In genomic region chr4:40307627-40308497, GRCh38 we compare ENCODE assay signal across 7 cellular contexts. TPM values are rescaled to one million over a fixed set of nuclear protein-coding genes. Genes with fewer than 3 reads are reported as not detected.
DNase-seq lines count a peak whose midpoint lies in the region; ATAC-seq and TF ChIP-seq lines count a peak whose summit lies in the region.

No MANE protein-coding gene starts in this region.

- in situ Hi-C loops in HAP-1 (cut with MboI; ENCODE audit: low sequenced_read_pairs), result loop anchor here (25.0 kb wide), 1 partner anchor 846 kb away; the partner anchor contains the start of genes LIAS and RPL9

- no peaks in the 10 kb centered on the region for H3K36me3 ChIP-seq in heart left ventricle
- no peaks in the 10 kb centered on the region for H3K36me3 ChIP-seq in HAP-1 (replicated peaks)

- peak; percentile 21 for ATAC-seq in GM21576 (IDR thresholded peaks at IDR 0.05; ENCODE audit: unreplicated experiment)
- ATAC-seq in heart left ventricle, result peak in 3 of 4 donors; percentile 60 to 81 (median 66)

- TF ChIP-seq CTCF in heart left ventricle (IDR thresholded peaks at IDR 0.05), result no peak

- intact Hi-C loops in heart left ventricle (cut with DNase I), result loop anchor here (2.0 to 10.0 kb wide), 8 partner anchors 63 to 841 kb away; partner anchors contain the start of gene N4BP2 (in 6 of the 10)

- H3K9me3 ChIP-seq in heart left ventricle, result peaks cover 0 to 8% (median 0%) of the 10 kb centered on the region in 12 donors
- peaks cover 5% of the 10 kb centered on the region; the same call in 1 of the 2 replicates for H3K9me3 ChIP-seq in HAP-1

- WGBS in heart left ventricle, 4 donors, result 60 to 70% (median 63%) methylated on average over 15 of the region's 15 CpGs

- no peak for TF ChIP-seq POLR2A in heart left ventricle (IDR thresholded peaks at IDR 0.05)

- peaks cover 0 to 62% (median 2%) of the 10 kb centered on the region in 12 donors for H3K4me1 ChIP-seq in heart left ventricle
- peaks cover 4% of the 10 kb centered on the region; the same call in 1 of the 2 replicates for H3K4me1 ChIP-seq in HAP-1

- H3K27me3 ChIP-seq in heart left ventricle (peaks cover 0 to 15% (median 0%) of the 10 kb centered on the region in 9 donors), HAP-1 (ENCODE audit: low read depth) (no peaks in the 10 kb centered on the region)

- DNase-seq in T-helper 22 cell (ENCODE audit: low read depth) (peak; percentile 64), heart left ventricle (peak in 4 of 5 donors; percentile 23 to 65 (median 33)), HAP-1 (ENCODE audit: low spot score in 2 of 2) (no peak), OCI-M1 (lab: John Stamatoyannopoulos, UW) (no peak)
- DNase-seq in stimulated activated CD8-positive, alpha-beta memory T cell treated with anti-CD3 and anti-CD28 coated beads, Interleukin-7, amount 100 ng/mL, for 48 hours (ENCODE audit: extremely low read depth in 1 of 2, low read depth in 1 of 2), result peak; percentile 46 to 62
- DNase-seq in stimulated activated naive CD4-positive, alpha-beta T cell treated with Interleukin-2 at 50 U/mL for 16 hours (lab: John Stamatoyannopoulos, UW), result no peak

- H3K4me3 ChIP-seq in heart left ventricle (peak overlapping the region in 1 of 12 donors; percentile 21), HAP-1 (no peak overlapping the region)

- H3K27ac ChIP-seq in heart left ventricle, result peak overlapping the region in 2 of 12 donors; percentile 17 to 85

RNA-seq across cellular contexts. Expression of gene CHRNA9, which starts 27.3 kb away (rescaled TPM):
- total RNA-seq in heart left ventricle, result not detected
- polyA plus RNA-seq in heart left ventricle, result not detected

Comparison
In these comparisons a context has a peak if more than half of its experiments do, and no peak if none do; other contexts are left out.
1. DNase-seq: peak in T-helper 22 cell (single experiment), heart left ventricle (4 of 5) and stimulated activated CD8-positive, alpha-beta memory T cell treated with anti-CD3 and anti-CD28 coated beads, Interleukin-7, amount 100 ng/mL, for 48 hours (2 of 2); none in HAP-1 (0 of 2), stimulated activated naive CD4-positive, alpha-beta T cell treated with Interleukin-2 at 50 U/mL for 16 hours (single experiment) and OCI-M1 (single experiment).